ENCODE assay signal across 1 cellular context in genomic region chr4:2272026-2272827, GRCh38.
TF ChIP-seq lines count a peak whose summit lies in the region.

No MANE protein-coding gene starts in this region.

TF ChIP-seq in GM12878, 131 proteins besides CTCF, POLR2A, EP300 and RAD21:
- TF ChIP-seq BCL3 (IDR thresholded peaks at IDR 0.05; ENCODE audit: borderline replicate concordance, insufficient read depth, low read depth, low read length, poor library complexity, severe bottlenecking), result peak; percentile 25
- TF ChIP-seq, protein P1, sequence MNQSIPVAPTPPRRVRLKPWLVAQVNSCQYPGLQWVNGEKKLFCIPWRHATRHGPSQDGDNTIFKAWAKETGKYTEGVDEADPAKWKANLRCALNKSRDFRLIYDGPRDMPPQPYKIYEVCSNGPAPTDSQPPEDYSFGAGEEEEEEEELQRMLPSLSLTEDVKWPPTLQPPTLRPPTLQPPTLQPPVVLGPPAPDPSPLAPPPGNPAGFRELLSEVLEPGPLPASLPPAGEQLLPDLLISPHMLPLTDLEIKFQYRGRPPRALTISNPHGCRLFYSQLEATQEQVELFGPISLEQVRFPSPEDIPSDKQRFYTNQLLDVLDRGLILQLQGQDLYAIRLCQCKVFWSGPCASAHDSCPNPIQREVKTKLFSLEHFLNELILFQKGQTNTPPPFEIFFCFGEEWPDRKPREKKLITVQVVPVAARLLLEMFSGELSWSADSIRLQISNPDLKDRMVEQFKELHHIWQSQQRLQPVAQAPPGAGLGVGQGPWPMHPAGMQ (IDR thresholded peaks at IDR 0.05; ENCODE audit: borderline replicate concordance), result no peak
- peak in 1 of 2 experiments; percentile 30; a peak in 1 of 4 replicates for TF ChIP-seq BHLHE40 (IDR thresholded peaks at IDR 0.05; ENCODE audit: borderline replicate concordance in 1 of 2, low read depth in 2 of 2, low read length in 1 of 2)
